ENCODE assay signal across 8 cellular contexts in the genomic region with DNA sequence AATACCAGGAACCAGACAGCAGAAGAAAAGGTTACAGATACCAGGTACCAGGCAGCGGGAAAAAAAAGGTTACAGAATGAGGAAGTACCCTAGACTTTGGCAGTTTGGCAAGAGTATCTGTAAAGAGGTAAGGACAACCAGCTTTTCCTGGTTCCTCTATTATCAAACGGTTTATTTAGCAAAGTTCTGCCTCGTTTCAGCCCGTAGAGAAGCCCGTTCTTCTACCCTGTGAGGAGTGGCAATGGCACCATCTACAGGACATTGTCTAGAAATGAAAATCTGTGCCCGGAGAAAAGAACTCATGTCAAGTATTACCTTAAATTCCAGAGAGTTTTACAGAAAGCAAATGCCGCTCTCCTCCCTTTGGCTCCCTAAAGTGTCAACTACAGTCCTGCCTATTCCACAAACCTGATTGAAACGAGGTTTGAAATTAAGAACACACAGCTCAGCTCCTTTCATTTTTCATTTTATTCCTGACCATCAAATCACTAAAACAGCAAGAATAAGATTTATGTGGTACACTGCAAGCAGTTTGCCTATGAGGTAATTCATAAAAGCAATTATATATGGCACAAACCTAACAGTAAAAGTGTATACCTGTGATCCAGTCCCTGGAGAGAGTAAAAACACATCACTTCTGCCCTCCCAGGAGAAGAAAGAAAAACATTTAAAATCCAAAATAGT.
DNase-seq lines count a peak whose midpoint lies in the region; TF ChIP-seq lines count a peak whose summit lies in the region.

No MANE protein-coding gene starts in this region.

- no peaks in the 10 kb centered on the region for H3K36me3 ChIP-seq in fibroblast of lung (ENCODE audit: control insufficient read depth, insufficient read depth, low read length)
- no peaks in the 10 kb centered on the region for H3K36me3 ChIP-seq in testis (ENCODE audit: low read depth, missing control alignments)

- intact Hi-C loops in testis (cut with DNase I; ENCODE audit: low total_unique reads): no loop called here
- intact Hi-C loops in activated CD4-positive, alpha-beta memory T cell treated with anti-CD3 and anti-CD28 coated beads for 36 hours (cut with micrococcal nuclease): no loop called here

- H4K20me1 ChIP-seq in fibroblast of lung (ENCODE audit: control insufficient read depth, extremely low read depth, insufficient read depth, low read length): no peaks in the 10 kb centered on the region

- H3K27me3 Mint-ChIP-seq in osteocyte (ENCODE audit: unreplicated experiment): peaks cover 56% of the 10 kb centered on the region
- H3K27me3 Mint-ChIP-seq in activated CD4-positive, alpha-beta memory T cell treated with anti-CD3 and anti-CD28 coated beads for 36 hours: peaks cover 15% of the 10 kb centered on the region

- no peaks in the 10 kb centered on the region for H3K4me1 Mint-ChIP-seq in osteocyte (ENCODE audit: unreplicated experiment)
- no peaks in the 10 kb centered on the region for H3K4me1 Mint-ChIP-seq in activated CD4-positive, alpha-beta memory T cell treated with anti-CD3 and anti-CD28 coated beads for 36 hours (ENCODE audit: low read depth)

- H3K27ac Mint-ChIP-seq in osteocyte (ENCODE audit: unreplicated experiment): no peak overlapping the region
- no peak overlapping the region for H3K27ac Mint-ChIP-seq in activated CD4-positive, alpha-beta memory T cell treated with anti-CD3 and anti-CD28 coated beads for 36 hours

- H3K9me3 ChIP-seq in fibroblast of lung (ENCODE audit: control insufficient read depth, insufficient read depth, low read depth, low read length): no peaks in the 10 kb centered on the region
- no peaks in the 10 kb centered on the region for H3K9me3 ChIP-seq in testis

- 18 to 29% methylated on average over 8 of the region's 8 CpGs for WGBS in testis, 2 donors

- no peaks in the 10 kb centered on the region for H3K27me3 ChIP-seq in fibroblast of lung (ENCODE audit: control insufficient read depth, insufficient read depth, low read length)
- no peaks in the 10 kb centered on the region for H3K27me3 ChIP-seq in testis

- TF ChIP-seq RAD21 in Ishikawa (IDR thresholded peaks at IDR 0.05; ENCODE audit: low read depth): peak; percentile 69

- CTCF ChIA-PET in activated CD4-positive, alpha-beta memory T cell treated with anti-CD3 and anti-CD28 coated beads for 36 hours (lab: Charles Lee): no interaction called here

- H3K79me2 ChIP-seq in fibroblast of lung (ENCODE audit: control insufficient read depth, insufficient read depth, low read length): no peaks in the 10 kb centered on the region

- no peaks in the 10 kb centered on the region for H3K9me3 Mint-ChIP-seq in osteocyte (ENCODE audit: unreplicated experiment)
- no peaks in the 10 kb centered on the region for H3K9me3 Mint-ChIP-seq in activated CD4-positive, alpha-beta memory T cell treated with anti-CD3 and anti-CD28 coated beads for 36 hours

- H2AFZ ChIP-seq in fibroblast of lung (ENCODE audit: low read length): no peak overlapping the region

- H3K4me2 ChIP-seq in fibroblast of lung (ENCODE audit: extremely low read depth, insufficient read depth, low read length): no peak overlapping the region

- TF ChIP-seq EP300 in Ishikawa (IDR thresholded peaks at IDR 0.05; ENCODE audit: borderline replicate concordance): no peak

- TF ChIP-seq CTCF in fibroblast of lung (conservative IDR thresholded peaks at IDR 0.05 in 1 of 2, IDR thresholded peaks at IDR 0.05 in 1 of 2; ENCODE audit: low read depth in 1 of 2, low read length in 2 of 2) (peak; percentile 40 to 58), osteocyte (IDR thresholded peaks at IDR 0.05) (peak; percentile 67), testis (IDR thresholded peaks at IDR 0.05) (no peak)

- no peak overlapping the region for H3K9ac ChIP-seq in fibroblast of lung (ENCODE audit: insufficient read depth, low read length)

- no peaks in the 10 kb centered on the region for H3K36me3 Mint-ChIP-seq in osteocyte (ENCODE audit: unreplicated experiment)
- H3K36me3 Mint-ChIP-seq in activated CD4-positive, alpha-beta memory T cell treated with anti-CD3 and anti-CD28 coated beads for 36 hours: no peaks in the 10 kb centered on the region

- H3K27ac ChIP-seq in fibroblast of lung (ENCODE audit: insufficient read depth, low read length) (no peak overlapping the region), testis (no peak overlapping the region)

- H3K4me3 ChIP-seq in fibroblast of lung (replicated peaks in 1 of 4; ENCODE audit: control extremely low read depth in 1 of 4, insufficient read depth in 1 of 4, low read depth in 3 of 4, low read length in 4 of 4) (no peak overlapping the region), testis (no peak overlapping the region)

- DNase-seq in DMS114 treated with DMSO at 0.1 percent for 48 hours (lab: John Stamatoyannopoulos, UW; ENCODE audit: unreplicated experiment) (peak; percentile 0), SIG-M5 treated with dmso at 0.1 percent for 504 hours (lab: John Stamatoyannopoulos, UW; ENCODE audit: unreplicated experiment) (peak; percentile 84), fibroblast of lung (ENCODE audit: low read depth in 2 of 2) (peak; percentile 23 to 36), osteocyte (ENCODE audit: extremely low spot score, unreplicated experiment) (no peak), ureter (ENCODE audit: low spot score) (no peak), testis (no peak)
- DNase-seq in activated CD4-positive, alpha-beta memory T cell treated with anti-CD3 and anti-CD28 coated beads for 36 hours: no peak

- POLR2A ChIA-PET in activated CD4-positive, alpha-beta memory T cell treated with anti-CD3 and anti-CD28 coated beads for 36 hours (lab: Charles Lee): no interaction called here

- H3K4me1 ChIP-seq in fibroblast of lung (ENCODE audit: control insufficient read depth, extremely low read depth, insufficient read depth, low read length): no peaks in the 10 kb centered on the region
- H3K4me1 ChIP-seq in testis: no peaks in the 10 kb centered on the region

- H3K4me3 Mint-ChIP-seq in osteocyte (ENCODE audit: unreplicated experiment): no peak overlapping the region
- no peak overlapping the region for H3K4me3 Mint-ChIP-seq in activated CD4-positive, alpha-beta memory T cell treated with anti-CD3 and anti-CD28 coated beads for 36 hours

- TF ChIP-seq POLR2A in testis (IDR thresholded peaks at IDR 0.05): no peak

TF ChIP-seq in Ishikawa, 13 proteins besides CTCF, POLR2A, EP300 and RAD21:
- TF ChIP-seq CEBPB (IDR thresholded peaks at IDR 0.05): no peak
- TF ChIP-seq, protein P1, sequence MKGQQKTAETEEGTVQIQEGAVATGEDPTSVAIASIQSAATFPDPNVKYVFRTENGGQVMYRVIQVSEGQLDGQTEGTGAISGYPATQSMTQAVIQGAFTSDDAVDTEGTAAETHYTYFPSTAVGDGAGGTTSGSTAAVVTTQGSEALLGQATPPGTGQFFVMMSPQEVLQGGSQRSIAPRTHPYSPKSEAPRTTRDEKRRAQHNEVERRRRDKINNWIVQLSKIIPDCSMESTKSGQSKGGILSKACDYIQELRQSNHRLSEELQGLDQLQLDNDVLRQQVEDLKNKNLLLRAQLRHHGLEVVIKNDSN (IDR thresholded peaks at IDR 0.05): no peak
- no peak for TF ChIP-seq YY1 (IDR thresholded peaks at IDR 0.05; ENCODE audit: low read depth)
- TF ChIP-seq TAF1 (IDR thresholded peaks at IDR 0.05; ENCODE audit: low read depth): no peak

Comparison
In these comparisons a context has a peak if more than half of its experiments do, and no peak if none do; other contexts are left out.
1. DNase-seq: peak in DMS114 treated with DMSO at 0.1 percent for 48 hours (single experiment), SIG-M5 treated with dmso at 0.1 percent for 504 hours (single experiment) and fibroblast of lung (2 of 2); none in osteocyte (single experiment), ureter (single experiment), testis (single experiment) and activated CD4-positive, alpha-beta memory T cell treated with anti-CD3 and anti-CD28 coated beads for 36 hours (single experiment).
2. CTCF ChIP-seq: peak in fibroblast of lung (2 of 2) and osteocyte (single experiment); none in testis (0 of 3).